11 cellular contexts compared by ENCODE assay signal in the genomic region with DNA sequence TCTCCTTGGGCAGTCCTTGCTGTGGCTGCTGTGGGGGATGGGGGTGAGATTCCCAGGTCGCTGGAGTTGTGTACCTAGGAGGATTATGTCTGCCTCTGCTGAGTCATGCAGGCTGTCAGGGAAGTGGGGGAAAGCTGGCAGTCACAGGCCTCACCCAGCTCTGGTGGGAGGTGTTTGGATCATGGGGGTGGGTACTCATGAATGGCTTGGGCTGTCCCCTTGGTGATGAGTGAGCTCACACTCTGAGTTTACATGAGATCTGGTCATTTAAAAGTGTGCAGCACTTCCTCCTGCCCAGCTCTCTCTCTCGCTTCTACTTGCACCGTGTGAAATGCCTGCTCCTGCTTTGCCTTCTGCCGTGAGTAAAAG. TPM values are rescaled to one million over a fixed set of nuclear protein-coding genes. Genes with fewer than 3 reads are reported as not detected.
DNase-seq lines count a peak whose midpoint lies in the region; ATAC-seq and TF ChIP-seq lines count a peak whose summit lies in the region.
"Had no signal": no experiment of that assay in that cellular context is flagged by ENCODE, and none has a peak within 500 bp of the region (broad histone marks: within the 10 kb centered on the region; RNA-seq: fewer than 3 reads in every experiment).

No MANE protein-coding gene starts in this region.

- no peaks in the 10 kb centered on the region for H3K4me1 ChIP-seq in GM23248 (ENCODE audit: insufficient read depth)
- no peaks in the 10 kb centered on the region for H3K4me1 ChIP-seq in fibroblast of lung (ENCODE audit: control insufficient read depth, extremely low read depth, insufficient read depth, low read length)

- H2AFZ ChIP-seq in GM23248 (peak overlapping the region; percentile 53), fibroblast of lung (ENCODE audit: low read length) (no peak overlapping the region)

- H3F3A ChIP-seq in GM23248 (ENCODE audit: insufficient read depth) = no peaks in the 10 kb centered on the region

- CTCF ChIA-PET in GM10248 (lab: Yijun Ruan, JAX) = interaction anchor here (0.9 to 2.1 kb wide), 5 partner anchors 11 to 30 kb away, joined by 3 to 5 read pairs (median 3); no protein-coding TSS in a partner anchor

- H3K27ac Mint-ChIP-seq in activated T-helper 17 cell treated with anti-CD3 and anti-CD28 coated beads, Interleukin-2, amount 50 U/mL, for 72 hours = no peak overlapping the region
- H3K27ac Mint-ChIP-seq: dendritic cell treated with granulocyte-macrophage colony-stimulating factor and Interleukin-4, amounts not matched to agents 40 ng/mL and 50 ng/mL, for 4 days had no signal

- H3K27ac ChIP-seq in GM23248 = no peak overlapping the region
- H3K27ac ChIP-seq in fibroblast of lung (ENCODE audit: insufficient read depth, low read length) = no peak overlapping the region

- no peaks in the 10 kb centered on the region for H4K20me1 ChIP-seq in GM23248 (ENCODE audit: insufficient read depth)
- no peaks in the 10 kb centered on the region for H4K20me1 ChIP-seq in fibroblast of lung (ENCODE audit: control insufficient read depth, extremely low read depth, insufficient read depth, low read length)

- H3K36me3 ChIP-seq in GM23248 (ENCODE audit: low read depth) (no peaks in the 10 kb centered on the region), fibroblast of lung (ENCODE audit: control insufficient read depth, insufficient read depth, low read length) (no peaks in the 10 kb centered on the region)

- H3K36me3 Mint-ChIP-seq in activated T-helper 17 cell treated with anti-CD3 and anti-CD28 coated beads, Interleukin-2, amount 50 U/mL, for 72 hours (ENCODE audit: low read depth) = no peaks in the 10 kb centered on the region

- H3K79me2 ChIP-seq in GM23248 (ENCODE audit: insufficient read depth) (no peaks in the 10 kb centered on the region), fibroblast of lung (ENCODE audit: control insufficient read depth, insufficient read depth, low read length) (no peaks in the 10 kb centered on the region)

- H3K9ac ChIP-seq in GM23248 (no peak overlapping the region), fibroblast of lung (ENCODE audit: insufficient read depth, low read length) (no peak overlapping the region)

- WGBS in GM23248 (ENCODE audit: low coverage in 1 of 2, low lambda C conversion rate in 2 of 2, missing lambda C conversion rate in 2 of 2), 2 experiments = 27 to 37% methylated on average over 4 of the region's 4 CpGs

- TF ChIP-seq CTCF in fibroblast of lung (conservative IDR thresholded peaks at IDR 0.05 in 1 of 2, IDR thresholded peaks at IDR 0.05 in 1 of 2; ENCODE audit: low read depth in 1 of 2, low read length in 2 of 2) (no peak), GM10248 (IDR thresholded peaks at IDR 0.05; ENCODE audit: control extremely low read depth, extremely low read depth, low read depth, missing control alignments) (no peak)

- H3K27me3 Mint-ChIP-seq in activated T-helper 17 cell treated with anti-CD3 and anti-CD28 coated beads, Interleukin-2, amount 50 U/mL, for 72 hours = peaks cover 46% of the 10 kb centered on the region

- peaks cover 4% of the 10 kb centered on the region for H3K9me3 Mint-ChIP-seq in activated T-helper 17 cell treated with anti-CD3 and anti-CD28 coated beads, Interleukin-2, amount 50 U/mL, for 72 hours
- H3K9me3 Mint-ChIP-seq: dendritic cell treated with granulocyte-macrophage colony-stimulating factor and Interleukin-4, amounts not matched to agents 40 ng/mL and 50 ng/mL, for 4 days had no signal

- ATAC-seq in activated T-helper 17 cell treated with anti-CD3 and anti-CD28 coated beads, Interleukin-2, amount 50 U/mL, for 72 hours (replicated peaks) = no peak

- H3K4me3 Mint-ChIP-seq in activated T-helper 17 cell treated with anti-CD3 and anti-CD28 coated beads, Interleukin-2, amount 50 U/mL, for 72 hours = no peak overlapping the region
- H3K4me3 Mint-ChIP-seq: dendritic cell treated with granulocyte-macrophage colony-stimulating factor and Interleukin-4, amounts not matched to agents 40 ng/mL and 50 ng/mL, for 4 days had no signal

- H3K27me3 ChIP-seq in GM23248 (replicated peaks; ENCODE audit: insufficient read depth) = no peaks in the 10 kb centered on the region
- no peaks in the 10 kb centered on the region for H3K27me3 ChIP-seq in fibroblast of lung (ENCODE audit: control insufficient read depth, insufficient read depth, low read length)

- H3K4me2 ChIP-seq in GM23248 (ENCODE audit: unreplicated experiment) = no peak overlapping the region
- H3K4me2 ChIP-seq in fibroblast of lung (ENCODE audit: extremely low read depth, insufficient read depth, low read length) = no peak overlapping the region

- H3K9me3 ChIP-seq in GM23248 (ENCODE audit: low read depth) (no peaks in the 10 kb centered on the region), fibroblast of lung (ENCODE audit: control insufficient read depth, insufficient read depth, low read depth, low read length) (no peaks in the 10 kb centered on the region)

- peak; percentile 51 for DNase-seq in GM23248
- DNase-seq in SHP77 treated with DMSO at 0.1 percent for 48 hours (lab: John Stamatoyannopoulos, UW) = peak; percentile 41
- DNase-seq in fibroblast of lung (ENCODE audit: low read depth in 2 of 2) = peak; percentile 58 to 87
- DNase-seq in pulmonary artery endothelial cell (ENCODE audit: low read depth, low spot score) = peak; percentile 80
- DNase-seq in stimulated activated CD4-positive, alpha-beta T cell treated with anti-CD3 and anti-CD28 coated beads, Interleukin-4, amount 100 ng/mL, for 24 hours = no peak
- no peak for DNase-seq in GM10248 (ENCODE audit: extremely low spot score)
- no peak for DNase-seq in putamen (ENCODE audit: low spot score)
- DNase-seq: activated CD4-positive, alpha-beta T cell treated with anti-CD3 and anti-CD28 coated beads for 48 hours; NK-92 treated with Interleukin-12 subunit alpha and Interleukin-12 subunit beta, amount 100 ng/mL, for 24 hours had no signal

- H3K4me3 ChIP-seq in GM23248 = no peak overlapping the region
- no peak overlapping the region for H3K4me3 ChIP-seq in fibroblast of lung (replicated peaks in 1 of 4; ENCODE audit: control extremely low read depth in 1 of 4, insufficient read depth in 1 of 4, low read depth in 3 of 4, low read length in 4 of 4)

- H3K4me1 Mint-ChIP-seq in activated T-helper 17 cell treated with anti-CD3 and anti-CD28 coated beads, Interleukin-2, amount 50 U/mL, for 72 hours = no peaks in the 10 kb centered on the region

- H3K9me2 ChIP-seq in GM23248 (ENCODE audit: insufficient read depth) = no peaks in the 10 kb centered on the region

- POLR2A ChIA-PET in GM10248 (lab: Yijun Ruan, JAX) = no interaction called here

- in situ Hi-C loops in GM23248 (cut with MboI) = no loop called here

RNA-seq across cellular contexts. Expression of a gene that starts 24.6 kb away (rescaled TPM):
- total RNA-seq in GM23248 (2014; rRNA removed; shearing (Covaris generic)) = 0.25 TPM in 1 of 2 replicates, not detected in the other
- polyA plus RNA-seq in GM23248 (2016; fragmentation: Nextera tagmentation; extraction: Ambion mirVana) (0.51 and 0.69 TPM in 2 replicates), fibroblast of lung (8.7 and 14.2 TPM in 2 replicates)
- total RNA-seq in fibroblast of lung (20.8 and 50.3 TPM in 2 replicates), pulmonary artery endothelial cell (60.5 and 78.9 TPM in 2 replicates)
- polyA plus RNA-seq in fibroblast of lung (2012) = 5.5 and 9.6 TPM in 2 replicates
- polyA minus RNA-seq in fibroblast of lung (ENCODE audit: low replicate concordance) = 0.86 and 30.1 TPM in 2 replicates
- total RNA-seq in activated T-helper 17 cell treated with anti-CD3 and anti-CD28 coated beads, Interleukin-2, amount 50 U/mL, for 72 hours = not detected

Comparison
In these comparisons a context has a peak if more than half of its experiments do, and no peak if none do; other contexts are left out.
1. DNase-seq: peak in GM23248 (single experiment), SHP77 treated with DMSO at 0.1 percent for 48 hours (single experiment), fibroblast of lung (2 of 2) and pulmonary artery endothelial cell (single experiment); none in stimulated activated CD4-positive, alpha-beta T cell treated with anti-CD3 and anti-CD28 coated beads, Interleukin-4, amount 100 ng/mL, for 24 hours (single experiment), GM10248 (single experiment) and putamen (single experiment).
2. RNA of a gene that starts 24.6 kb away (total RNA-seq): 60.5 to 78.9 TPM in pulmonary artery endothelial cell and 20.8 to 50.3 TPM in fibroblast of lung; 0.25 TPM in GM23248 and not detected in activated T-helper 17 cell treated with anti-CD3 and anti-CD28 coated beads, Interleukin-2, amount 50 U/mL, for 72 hours; every median in the first group is over 10 times any median in the second.